7 cellular contexts compared by ENCODE assay signal in genomic region chr9:37464006-37464405, GRCh38. TPM values are rescaled to one million over a fixed set of nuclear protein-coding genes. Genes with fewer than 3 reads are reported as not detected.
A peak's percentile ranks its signal among the peaks of the same experiment; 100 is the strongest.
DNase-seq lines count a peak whose midpoint lies in the region; ATAC-seq, FAIRE-seq and TF ChIP-seq lines count a peak whose summit lies in the region.

No MANE protein-coding gene starts in this region.

- peak overlapping the region; percentile 91 for H3K4me3 ChIP-seq in iPS-11a (ENCODE audit: low read depth, low read length)

- no peaks in the 10 kb centered on the region for H3K9me3 Mint-ChIP-seq in HFFc6
- no peaks in the 10 kb centered on the region for H3K9me3 Mint-ChIP-seq in activated CD8-positive, alpha-beta T cell treated with anti-CD3 and anti-CD28 coated beads for 36 hours
- no peaks in the 10 kb centered on the region for H3K9me3 Mint-ChIP-seq in stimulated activated memory B cell treated with anti-CD40 and anti-IgM and Interleukin-4, amounts not matched to agents 10 μg/mL and 1 μg/mL and 100 μg/mL, for 72 hours

- H3K36me3 Mint-ChIP-seq in HFFc6 (ENCODE audit: low read depth), result peaks cover 17% of the 10 kb centered on the region
- H3K36me3 Mint-ChIP-seq in activated CD8-positive, alpha-beta T cell treated with anti-CD3 and anti-CD28 coated beads for 36 hours (ENCODE audit: low read depth), result peaks cover 18% of the 10 kb centered on the region
- H3K36me3 Mint-ChIP-seq in stimulated activated memory B cell treated with anti-CD40 and anti-IgM and Interleukin-4, amounts not matched to agents 10 μg/mL and 1 μg/mL and 100 μg/mL, for 72 hours, result peaks cover 12% of the 10 kb centered on the region

- H3K4me3 Mint-ChIP-seq in HFFc6, result peak overlapping the region; percentile 89
- peak overlapping the region; percentile 97 for H3K4me3 Mint-ChIP-seq in activated CD8-positive, alpha-beta T cell treated with anti-CD3 and anti-CD28 coated beads for 36 hours
- H3K4me3 Mint-ChIP-seq in stimulated activated memory B cell treated with anti-CD40 and anti-IgM and Interleukin-4, amounts not matched to agents 10 μg/mL and 1 μg/mL and 100 μg/mL, for 72 hours, result peak overlapping the region; percentile 87

- CTCF ChIA-PET in activated CD8-positive, alpha-beta T cell treated with anti-CD3 and anti-CD28 coated beads for 36 hours (lab: Charles Lee), result interaction anchor here (1.3 kb wide), 2 partner anchors 41 to 57 kb away, joined by 3 read pairs; no protein-coding TSS in a partner anchor

- TF ChIP-seq CTCF in HFFc6 (IDR thresholded peaks at IDR 0.05), result no peak
- no peak for TF ChIP-seq CTCF in activated CD8-positive, alpha-beta T cell treated with anti-CD3 and anti-CD28 coated beads for 36 hours (IDR thresholded peaks at IDR 0.05)

- POLR2A ChIA-PET in activated CD8-positive, alpha-beta T cell treated with anti-CD3 and anti-CD28 coated beads for 36 hours (lab: Charles Lee), result interaction anchor here (0.7 to 3.0 kb wide), 4 partner anchors 9 to 436 kb away, joined by 3 to 13 read pairs (median 3); partner anchors contain the start of gene POLR1E

- H3K27me3 Mint-ChIP-seq in HFFc6 (ENCODE audit: insufficient read depth), result peaks cover 4% of the 10 kb centered on the region; the same call in 1 of the 2 replicates
- no peaks in the 10 kb centered on the region for H3K27me3 Mint-ChIP-seq in activated CD8-positive, alpha-beta T cell treated with anti-CD3 and anti-CD28 coated beads for 36 hours
- H3K27me3 Mint-ChIP-seq in stimulated activated memory B cell treated with anti-CD40 and anti-IgM and Interleukin-4, amounts not matched to agents 10 μg/mL and 1 μg/mL and 100 μg/mL, for 72 hours, result no peaks in the 10 kb centered on the region

- intact Hi-C loops in activated CD8-positive, alpha-beta T cell treated with anti-CD3 and anti-CD28 coated beads for 36 hours (cut with micrococcal nuclease), result loop anchor here (10.0 kb wide), 1 partner anchor 49 kb away; no protein-coding TSS in a partner anchor

- no peak for FAIRE-seq in urothelium cell line (lab: Jason Lieb, UNC)

- H3K4me1 Mint-ChIP-seq in HFFc6 (ENCODE audit: low read depth), result peaks cover 34% of the 10 kb centered on the region
- peaks cover 33% of the 10 kb centered on the region for H3K4me1 Mint-ChIP-seq in activated CD8-positive, alpha-beta T cell treated with anti-CD3 and anti-CD28 coated beads for 36 hours (ENCODE audit: low read depth)
- peaks cover 39% of the 10 kb centered on the region for H3K4me1 Mint-ChIP-seq in stimulated activated memory B cell treated with anti-CD40 and anti-IgM and Interleukin-4, amounts not matched to agents 10 μg/mL and 1 μg/mL and 100 μg/mL, for 72 hours

- DNase-seq in HFFc6, result no peak
- no peak for DNase-seq in activated CD8-positive, alpha-beta T cell treated with anti-CD3 and anti-CD28 coated beads for 36 hours
- no peak for DNase-seq in stimulated activated CD4-positive, alpha-beta T cell treated with anti-CD3 and anti-CD28 coated beads, Interleukin-2, amount 100 ng/mL, for 48 hours
- DNase-seq in iPS-NIHi11 (ENCODE audit: low spot score), result no peak
- DNase-seq in urothelium cell line (ENCODE audit: low spot score), result no peak

- peak overlapping the region; percentile 99 for H3K27ac Mint-ChIP-seq in HFFc6
- H3K27ac Mint-ChIP-seq in activated CD8-positive, alpha-beta T cell treated with anti-CD3 and anti-CD28 coated beads for 36 hours, result peak overlapping the region; percentile 98
- peak overlapping the region; percentile 98 for H3K27ac Mint-ChIP-seq in stimulated activated memory B cell treated with anti-CD40 and anti-IgM and Interleukin-4, amounts not matched to agents 10 μg/mL and 1 μg/mL and 100 μg/mL, for 72 hours

- no peak for ATAC-seq in activated CD8-positive, alpha-beta T cell treated with anti-CD3 and anti-CD28 coated beads for 36 hours
- ATAC-seq in stimulated activated memory B cell treated with anti-CD40 and anti-IgM and Interleukin-4, amounts not matched to agents 10 μg/mL and 1 μg/mL and 100 μg/mL, for 72 hours, result no peak

RNA-seq across cellular contexts. Expression of gene ZBTB5, which starts 1.2 kb away (rescaled TPM):
- 1 to 10 TPM; 4.6 to 5.9 (median 5.3) TPM for total RNA-seq in HFFc6 (2021; fragmentation: NEBNext Ultra II Directional; extraction: Animal tissue kit (Norgen Biotek cat#: 25700))
- 1 to 10 TPM; 8.6 to 8.8 TPM for total RNA-seq in activated CD8-positive, alpha-beta T cell treated with anti-CD3 and anti-CD28 coated beads for 36 hours

RNA-seq across cellular contexts. Expression of gene POLR1E, which starts 21.7 kb away (rescaled TPM):
- 10 to 100 TPM; 31.0 to 38.5 (median 33.7) TPM for total RNA-seq in HFFc6 (2021; fragmentation: NEBNext Ultra II Directional; extraction: Animal tissue kit (Norgen Biotek cat#: 25700))
- total RNA-seq in activated CD8-positive, alpha-beta T cell treated with anti-CD3 and anti-CD28 coated beads for 36 hours, result 10 to 100 TPM; 66.9 to 70.5 TPM

RNA-seq across cellular contexts. Expression of gene GRHPR, which starts 41.5 kb away (rescaled TPM):
- 100 to 1,000 TPM; 106 to 116 (median 111) TPM for total RNA-seq in HFFc6 (2021; fragmentation: NEBNext Ultra II Directional; extraction: Animal tissue kit (Norgen Biotek cat#: 25700))
- 10 to 100 TPM; 62.8 to 64.6 TPM for total RNA-seq in activated CD8-positive, alpha-beta T cell treated with anti-CD3 and anti-CD28 coated beads for 36 hours
